ENCODE assay signal across 8 cellular contexts in genomic region chr17:45894022-45894784, GRCh38. TPM values are rescaled to one million over a fixed set of nuclear protein-coding genes. Genes with fewer than 3 reads are reported as not detected.
A peak's percentile ranks its signal among the peaks of the same experiment; 100 is the strongest.
DNase-seq lines count a peak whose midpoint lies in the region; ATAC-seq and TF ChIP-seq lines count a peak whose summit lies in the region.

TSS of gene MAPT (plus strand) at chr17:45894554. CDS start at chr17:45962338, 67,784 bp downstream.

- peaks cover 13% of the 10 kb centered on the region for H3K4me1 Mint-ChIP-seq in mesothelial cell of epicardium

- intact Hi-C loops in A673 (cut with micrococcal nuclease; ENCODE audit: unreplicated experiment) = no loop called here

- peak; percentile 83 for DNase-seq in A673 (ENCODE audit: low spot score)
- DNase-seq in HUDEP-2 (lab: John Stamatoyannopoulos, UW; ENCODE audit: unreplicated experiment in 76 of 76) = peak in 70 of 76 experiments; percentile 25 to 87 (median 70)
- DNase-seq in NOMO-1 treated with dmso at 0.1 percent for 144 hours (lab: John Stamatoyannopoulos, UW; ENCODE audit: unreplicated experiment) = peak; percentile 70
- DNase-seq in activated T-cell treated with anti-CD3 and anti-CD28 coated beads for 24 hours (ENCODE audit: low read depth) = peak; percentile 76
- peak; percentile 81 for DNase-seq in epidermal melanocyte (ENCODE audit: insufficient read length, low spot score)
- peak; percentile 88 to 97 for DNase-seq in mesothelial cell of epicardium (ENCODE audit: low spot score in 2 of 2, unreplicated experiment in 2 of 2)
- DNase-seq in stimulated activated CD8-positive, alpha-beta memory T cell treated with anti-CD3 and anti-CD28 coated beads, Interleukin-15, amount 100 ng/mL, for 1 hour (ENCODE audit: low read depth) = peak; percentile 49

- BruUV-seq in A673 (replicated peaks; lab: Mats Ljungman, UMichigan) = no TSS peak

- CTCF ChIA-PET in A673 (lab: Charles Lee) = interaction anchor here (0.6 to 1.0 kb wide), 3 partner anchors 26 to 299 kb away, joined by 3 to 9 read pairs (median 4); partner anchors contain the start of gene KANSL1

- H3K36me3 Mint-ChIP-seq in mesothelial cell of epicardium = no peaks in the 10 kb centered on the region

- peak within 1 kb of the TSS; percentile 72 for H3K4me3 Mint-ChIP-seq in mesothelial cell of epicardium

- no peaks in the 10 kb centered on the region for H3K9me3 ChIP-seq in A673 (ENCODE audit: low read depth, low read length, poor library complexity, severe bottlenecking)

- H3K27ac Mint-ChIP-seq in mesothelial cell of epicardium = peak within 1 kb of the TSS; percentile 79

- H3K4me1 ChIP-seq in A673 (ENCODE audit: insufficient read depth, low read length, poor library complexity, severe bottlenecking) = no peaks in the 10 kb centered on the region

- POLR2A ChIA-PET in A673 (lab: Charles Lee; ENCODE audit: low non-redundant PET) = no interaction called here

- TF ChIP-seq CTCF in A673 (conservative IDR thresholded peaks at IDR 0.05; ENCODE audit: low read depth, low read length) = peak; percentile 46; the same call in 1 of the 2 replicates
- TF ChIP-seq CTCF in mesothelial cell of epicardium (IDR thresholded peaks at IDR 0.05; ENCODE audit: unreplicated experiment) = peak; percentile 84

- peak within 1 kb of the TSS; percentile 60 for H3K4me3 ChIP-seq in A673 (ENCODE audit: low read depth, low read length, poor library complexity, severe bottlenecking)

- peaks cover 72% of the 10 kb centered on the region for H3K27me3 Mint-ChIP-seq in mesothelial cell of epicardium (ENCODE audit: low read depth)

- no peak within 1 kb of the TSS for H3K27ac ChIP-seq in A673 (ENCODE audit: low read depth, low read length, poor library complexity, severe bottlenecking)

- peak; percentile 82 for ATAC-seq in GM18909 (IDR thresholded peaks at IDR 0.05; ENCODE audit: poor library complexity, unreplicated experiment)

- no peaks in the 10 kb centered on the region for H3K36me3 ChIP-seq in A673 (ENCODE audit: insufficient read depth, low read length, poor library complexity, severe bottlenecking)

- H3K27me3 ChIP-seq in A673 (replicated peaks; ENCODE audit: insufficient read depth, low read depth, low read length, poor library complexity) = peaks cover 25% of the 10 kb centered on the region

- H3K9me3 Mint-ChIP-seq in mesothelial cell of epicardium = no peaks in the 10 kb centered on the region

RNA-seq across cellular contexts. Expression of gene MAPT, which starts in this region (rescaled TPM):
- total RNA-seq in A673 (2021) (8.3 and 14.7 TPM in 2 replicates), mesothelial cell of epicardium (2.5 to 3.1 TPM (median 2.8 TPM) in 3 replicates)
